9 cellular contexts compared by ENCODE assay signal in genomic region chr11:110000045-110000502, GRCh38.
DNase-seq lines count a peak whose midpoint lies in the region; ATAC-seq and TF ChIP-seq lines count a peak whose summit lies in the region.
"Had no signal": no experiment of that assay in that cellular context is flagged by ENCODE, and none has a peak within 500 bp of the region (broad histone marks: within the 10 kb centered on the region; RNA-seq: fewer than 3 reads in every experiment).

No MANE protein-coding gene starts in this region.

- no peaks in the 10 kb centered on the region for H3K9me3 Mint-ChIP-seq in activated CD4-positive, alpha-beta T cell treated with anti-CD3 and anti-CD28 coated beads for 36 hours (ENCODE audit: low read depth)

- no peaks in the 10 kb centered on the region for H3K4me1 Mint-ChIP-seq in activated CD4-positive, alpha-beta T cell treated with anti-CD3 and anti-CD28 coated beads for 36 hours
- H3K4me1 Mint-ChIP-seq: B cell had no signal

- POLR2A ChIA-PET in activated CD4-positive, alpha-beta T cell treated with anti-CD3 and anti-CD28 coated beads for 36 hours (lab: Charles Lee), result interaction anchor here (0.6 kb wide), 1 partner anchor 10 kb away, joined by 3 read pairs; no protein-coding TSS in a partner anchor

- H3K4me3 ChIP-seq in spleen, result no peak overlapping the region

- CTCF ChIA-PET in activated CD4-positive, alpha-beta T cell treated with anti-CD3 and anti-CD28 coated beads for 36 hours (lab: Charles Lee), result no interaction called here

- intact Hi-C loops in activated CD4-positive, alpha-beta T cell treated with anti-CD3 and anti-CD28 coated beads for 36 hours (cut with DNase I, micrococcal nuclease), result no loop called here
- intact Hi-C loops in spleen (cut with DNase I; ENCODE audit: low total_unique reads), result no loop called here

- H3K9me3 ChIP-seq in spleen, result no peaks in the 10 kb centered on the region

- H3K36me3 ChIP-seq in spleen, result no peaks in the 10 kb centered on the region

- TF ChIP-seq POLR2A in spleen (IDR thresholded peaks at IDR 0.05), result no peak

- no peak overlapping the region for H3K4me3 Mint-ChIP-seq in activated CD4-positive, alpha-beta T cell treated with anti-CD3 and anti-CD28 coated beads for 36 hours
- H3K4me3 Mint-ChIP-seq: B cell had no signal

- in situ Hi-C loops in G401 (cut with HindIII; ENCODE audit: low sequenced_read_pairs), result no loop called here

- no peak for DNase-seq in activated CD4-positive, alpha-beta T cell treated with anti-CD3 and anti-CD28 coated beads for 36 hours
- no peak for DNase-seq in activated CD4-positive, alpha-beta T cell treated with anti-CD3 and anti-CD28 coated beads for 48 hours
- peak; percentile 77 for DNase-seq in NOMO-1 treated with dmso at 0.1 percent for 144 hours (lab: John Stamatoyannopoulos, UW; ENCODE audit: unreplicated experiment)
- peak; percentile 97 for DNase-seq in foreskin melanocyte
- no peak for DNase-seq in activated gamma-delta T cell (lab: John Stamatoyannopoulos, UW)
- no peak for DNase-seq in G401 (ENCODE audit: low spot score)
- DNase-seq in spleen, result no peak

- no peaks in the 10 kb centered on the region for H3K4me1 ChIP-seq in spleen

- peak; percentile 78 for ATAC-seq in activated CD4-positive, alpha-beta T cell treated with anti-CD3 and anti-CD28 coated beads for 36 hours
- peak; percentile 94 for ATAC-seq in HG02763 (IDR thresholded peaks at IDR 0.05; ENCODE audit: unreplicated experiment)

- WGBS in spleen, 5 donors, result 42 to 50% (median 43%) methylated on average over 6 of the region's 6 CpGs

- peaks cover 0 to 8% (median 0%) of the 10 kb centered on the region in 7 donors for H3K27me3 ChIP-seq in spleen (replicated peaks in 1 of 7)

- H3K27me3 Mint-ChIP-seq in activated CD4-positive, alpha-beta T cell treated with anti-CD3 and anti-CD28 coated beads for 36 hours, result no peaks in the 10 kb centered on the region

- TF ChIP-seq CTCF in spleen (IDR thresholded peaks at IDR 0.05 in 8 of 11, conservative IDR thresholded peaks at IDR 0.05 in 3 of 11), result no peak

- H3K27ac ChIP-seq in spleen, result no peak overlapping the region

- no peak overlapping the region for H3K27ac Mint-ChIP-seq in activated CD4-positive, alpha-beta T cell treated with anti-CD3 and anti-CD28 coated beads for 36 hours
- H3K27ac Mint-ChIP-seq: B cell had no signal

- no peaks in the 10 kb centered on the region for H3K36me3 Mint-ChIP-seq in activated CD4-positive, alpha-beta T cell treated with anti-CD3 and anti-CD28 coated beads for 36 hours (ENCODE audit: low read depth)

Comparison
In these comparisons a context has a peak if more than half of its experiments do, and no peak if none do; other contexts are left out.
1. DNase-seq: peak in NOMO-1 treated with dmso at 0.1 percent for 144 hours (single experiment) and foreskin melanocyte (single experiment); none in activated CD4-positive, alpha-beta T cell treated with anti-CD3 and anti-CD28 coated beads for 36 hours (single experiment), activated CD4-positive, alpha-beta T cell treated with anti-CD3 and anti-CD28 coated beads for 48 hours (single experiment), activated gamma-delta T cell (single experiment), G401 (single experiment) and spleen (single experiment).